In the genomic region with DNA sequence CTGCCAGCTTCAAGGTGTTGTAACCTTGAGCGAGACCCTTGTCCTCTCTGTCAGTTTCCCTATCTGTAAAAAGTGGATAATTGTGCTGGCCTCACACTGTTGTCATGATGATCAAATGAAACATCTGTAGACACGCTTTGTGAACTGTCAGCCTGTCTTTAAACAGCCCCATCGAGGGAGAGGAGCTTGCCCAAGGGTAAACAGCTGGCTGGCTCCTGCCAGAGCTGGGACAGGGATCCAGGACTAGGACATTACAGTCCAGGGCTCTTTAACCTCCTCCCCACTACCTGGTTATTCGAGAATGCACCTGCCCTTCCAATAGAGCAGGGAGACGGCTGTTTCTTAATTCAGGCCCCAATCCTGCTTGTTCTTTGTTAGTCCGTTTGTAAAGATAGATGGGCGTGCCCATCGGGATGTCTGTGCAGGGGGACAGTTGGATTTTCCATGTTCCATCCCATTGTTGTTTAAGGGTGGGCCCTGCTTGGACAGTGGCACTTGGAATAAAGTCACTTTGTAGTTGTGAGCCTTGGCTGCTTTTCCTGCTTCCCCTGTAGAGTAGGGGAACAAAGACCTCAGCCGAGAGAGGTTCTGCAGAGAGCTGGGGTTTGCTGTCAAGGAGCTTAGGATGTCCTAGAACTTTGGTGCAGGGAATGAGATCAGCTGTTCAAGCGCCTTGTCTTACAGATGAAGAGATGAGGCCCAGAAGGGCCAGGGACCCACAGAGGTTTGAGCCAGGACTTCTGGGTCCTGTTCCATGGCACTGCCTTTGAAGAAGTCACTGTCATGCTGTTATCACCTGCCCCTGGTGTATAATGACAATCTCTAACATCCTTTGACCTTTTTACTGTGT, we compare ENCODE assay signal across 1 cellular context.
TF ChIP-seq lines count a peak whose summit lies in the region.

No MANE protein-coding gene starts in this region.

TF ChIP-seq in HepG2, 621 proteins besides CTCF, POLR2A, EP300 and RAD21 (continued from another document):
- 0 out of 2 replicates have a peak, but pooled peaks have one; percentile 8 for TF ChIP-seq PRDM10 (CRISPR knock-in tag; IDR thresholded peaks at IDR 0.05; ENCODE audit: low read depth)
- no peak for TF ChIP-seq ZNF790 (CRISPR knock-in tag; IDR thresholded peaks at IDR 0.05; ENCODE audit: borderline replicate concordance)
- no peak for TF ChIP-seq ZNF326 (CRISPR knock-in tag; IDR thresholded peaks at IDR 0.05; ENCODE audit: borderline replicate concordance)
- no peak for TF ChIP-seq ZNF766 (CRISPR knock-in tag; IDR thresholded peaks at IDR 0.05; ENCODE audit: borderline replicate concordance)
- no peak for TF ChIP-seq ZC3H4 (CRISPR knock-in tag; IDR thresholded peaks at IDR 0.05; ENCODE audit: borderline replicate concordance)
